8 cellular contexts compared by ENCODE assay signal in the genomic region with DNA sequence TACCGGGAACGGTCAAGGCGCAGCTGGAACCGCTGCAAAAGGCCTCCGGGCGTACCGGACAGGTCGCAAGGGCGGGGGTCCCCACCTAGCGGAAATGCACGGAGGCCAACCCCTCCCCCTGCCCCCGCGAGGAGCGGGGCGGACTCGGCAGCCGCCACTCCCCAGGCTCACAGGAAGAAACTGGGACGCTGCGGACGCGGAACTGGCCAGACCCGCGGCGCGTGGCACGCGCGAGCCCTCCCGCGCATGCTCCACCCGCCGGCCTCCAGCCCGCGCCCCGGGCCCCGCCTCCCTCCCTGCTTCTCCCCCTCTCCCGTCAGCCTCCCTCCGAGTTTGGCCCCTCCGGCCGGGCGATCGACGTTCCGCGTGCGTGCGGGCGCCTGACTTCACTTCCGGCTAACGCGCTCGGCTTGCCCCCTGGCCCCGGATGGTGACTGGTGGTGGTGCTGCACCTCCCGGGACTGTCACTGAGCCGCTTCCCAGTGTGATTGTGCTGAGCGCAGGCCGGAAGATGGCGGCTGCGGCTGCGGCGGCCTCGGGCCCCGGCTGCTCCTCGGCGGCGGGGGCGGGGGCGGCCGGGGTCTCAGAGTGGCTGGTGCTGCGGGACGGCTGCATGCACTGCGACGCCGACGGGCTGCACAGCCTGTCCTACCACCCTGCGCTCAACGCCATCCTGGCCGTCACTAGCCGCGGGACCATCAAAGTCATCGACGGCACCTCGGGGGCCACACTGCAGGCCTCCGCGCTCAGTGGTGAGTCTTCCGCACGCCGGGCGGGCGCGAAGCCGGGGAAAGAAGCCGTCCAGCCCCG. TPM values are rescaled to one million over a fixed set of nuclear protein-coding genes. Genes with fewer than 3 reads are reported as not detected.
DNase-seq lines count a peak whose midpoint lies in the region; ATAC-seq and TF ChIP-seq lines count a peak whose summit lies in the region.

Gene BIRC6 (plus strand): TSS at position 289 of the 810 bp plus-strand sequence. CDS start 139 bp downstream, at position 428.

- peak within 1 kb of the TSS; percentile 96 for H3K27ac Mint-ChIP-seq in endothelial cell (ENCODE audit: unreplicated experiment)
- peak within 1 kb of the TSS; percentile 97 for H3K27ac Mint-ChIP-seq in mesothelial cell of epicardium

- no peaks in the 10 kb centered on the region for H3K9me3 ChIP-seq in OCI-LY3 (ENCODE audit: insufficient read depth, low read length)

- TF ChIP-seq CTCF in OCI-LY3 (IDR thresholded peaks at IDR 0.05; ENCODE audit: low read depth, low read length) (no peak), endothelial cell (IDR thresholded peaks at IDR 0.05; ENCODE audit: unreplicated experiment) (no peak), mesothelial cell of epicardium (IDR thresholded peaks at IDR 0.05; ENCODE audit: unreplicated experiment) (no peak)

- peak within 1 kb of the TSS; percentile 94 for H3K4me3 Mint-ChIP-seq in endothelial cell (ENCODE audit: unreplicated experiment)
- H3K4me3 Mint-ChIP-seq in mesothelial cell of epicardium, result peak within 1 kb of the TSS; percentile 95

- H3K36me3 Mint-ChIP-seq in endothelial cell (ENCODE audit: low read depth, unreplicated experiment) (peaks cover 8% of the 10 kb centered on the region), mesothelial cell of epicardium (no peaks in the 10 kb centered on the region)

- peaks cover 40% of the 10 kb centered on the region for H4K20me1 ChIP-seq in OCI-LY3 (ENCODE audit: insufficient read depth, low read length)

- H3K79me2 ChIP-seq in OCI-LY3 (ENCODE audit: low read length), result peaks cover 53% of the 10 kb centered on the region

- ATAC-seq in GM21528 (IDR thresholded peaks at IDR 0.05; ENCODE audit: low FRiP score, unreplicated experiment), result peak; percentile 91

- peak within 1 kb of the TSS; percentile 96 for H3K9ac ChIP-seq in OCI-LY3 (ENCODE audit: low read length)

- no peaks in the 10 kb centered on the region for H3K27me3 ChIP-seq in OCI-LY3 (ENCODE audit: low read depth, low read length)

- peaks cover 10% of the 10 kb centered on the region for H3K27me3 Mint-ChIP-seq in endothelial cell (ENCODE audit: unreplicated experiment)
- no peaks in the 10 kb centered on the region for H3K27me3 Mint-ChIP-seq in mesothelial cell of epicardium (ENCODE audit: low read depth)

- peak within 1 kb of the TSS; percentile 73 for H3K4me2 ChIP-seq in OCI-LY3 (ENCODE audit: low read length)

- H3K4me1 Mint-ChIP-seq in endothelial cell (ENCODE audit: unreplicated experiment) (peaks cover 22% of the 10 kb centered on the region), mesothelial cell of epicardium (peaks cover 23% of the 10 kb centered on the region)

- peaks cover 39% of the 10 kb centered on the region for H3K4me1 ChIP-seq in OCI-LY3 (ENCODE audit: low read length)

- DNase-seq in DMS 273 (lab: John Stamatoyannopoulos, UW; ENCODE audit: unreplicated experiment), result peak; percentile 98
- peak; percentile 92 for DNase-seq in HuH-7.5 (ENCODE audit: low spot score)
- peak; percentile 98 for DNase-seq in activated CD8-positive, alpha-beta memory T cell treated with anti-CD3 and anti-CD28 coated beads, Interleukin-2, amount 50 U/mL, for 48 hours
- peak; percentile 98 for DNase-seq in endothelial cell (ENCODE audit: low spot score)
- DNase-seq in mesothelial cell of epicardium (ENCODE audit: low spot score in 2 of 2, unreplicated experiment in 2 of 2), result peak; percentile 92 to 97
- peak; percentile 81 to 89 for DNase-seq in stimulated activated CD8-positive, alpha-beta memory T cell treated with anti-CD3 and anti-CD28 coated beads, Interleukin-15, amount 100 ng/mL, for 4 hours (ENCODE audit: low read depth in 2 of 2)

- H3K4me3 ChIP-seq in OCI-LY3 (ENCODE audit: low read length), result peak within 1 kb of the TSS; percentile 98

- H3K9me3 Mint-ChIP-seq in endothelial cell (ENCODE audit: unreplicated experiment) (no peaks in the 10 kb centered on the region), mesothelial cell of epicardium (no peaks in the 10 kb centered on the region)

- peaks cover 23% of the 10 kb centered on the region for H3K36me3 ChIP-seq in OCI-LY3 (replicated peaks; ENCODE audit: low read depth, low read length)

- peak within 1 kb of the TSS; percentile 63; the same call in 1 of the 2 replicates for H2AFZ ChIP-seq in OCI-LY3 (ENCODE audit: low read depth, low read length)

- H3K27ac ChIP-seq in OCI-LY3 (ENCODE audit: low read length), result peak within 1 kb of the TSS; percentile 88

RNA-seq across cellular contexts. Expression of gene BIRC6, which starts in this region (rescaled TPM):
- total RNA-seq in endothelial cell (ENCODE audit: unreplicated experiment), result 125 TPM
- 101 to 112 TPM (median 110 TPM) in 3 replicates for total RNA-seq in mesothelial cell of epicardium

Comparison
In these comparisons a context has a peak if more than half of its experiments do, and no peak if none do; other contexts are left out.
1. Peak in every context shown above with its lines: DNase-seq, ATAC-seq, H3K4me3 ChIP-seq and H3K27ac ChIP-seq.